In the genomic region with DNA sequence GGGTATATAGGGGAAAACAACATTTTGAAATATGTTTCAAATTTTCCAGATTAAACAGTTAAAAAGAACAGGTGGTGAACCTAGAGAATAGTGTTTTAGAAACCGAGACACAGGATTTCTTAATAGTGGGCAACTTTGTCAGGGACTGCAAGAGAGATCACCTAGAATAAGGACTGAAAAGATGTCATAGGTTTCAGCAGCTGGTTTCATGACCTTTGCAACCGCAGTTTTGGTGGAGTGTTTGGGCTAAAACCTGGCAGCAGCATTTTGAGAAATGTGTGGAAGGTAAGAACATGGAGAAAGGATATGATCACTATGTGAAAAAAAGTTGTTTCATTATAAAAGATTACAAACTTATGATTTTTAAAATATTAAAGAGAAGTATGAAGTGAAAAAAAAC, we compare ENCODE assay signal across 12 cellular contexts. TPM values are rescaled to one million over a fixed set of nuclear protein-coding genes. Genes with fewer than 3 reads are reported as not detected.
DNase-seq lines count a peak whose midpoint lies in the region; ATAC-seq and TF ChIP-seq lines count a peak whose summit lies in the region.
"Had no signal": no experiment of that assay in that cellular context is flagged by ENCODE, and none has a peak within 500 bp of the region (broad histone marks: within the 10 kb centered on the region; RNA-seq: fewer than 3 reads in every experiment).

No MANE protein-coding gene starts in this region.

- intact Hi-C loops in cardiac septum (cut with DNase I) (no loop called here), tibial artery (cut with DNase I; ENCODE audit: low total_unique reads) (no loop called here)

- no peaks in the 10 kb centered on the region for H3K27me3 ChIP-seq in tibial artery

- ATAC-seq in HG02759 (IDR thresholded peaks at IDR 0.05; ENCODE audit: unreplicated experiment), result peak; percentile 39
- peak; percentile 48 for ATAC-seq in HG03558 (IDR thresholded peaks at IDR 0.05; ENCODE audit: extremely low read depth, unreplicated experiment)
- ATAC-seq: K562, lower lobe of right lung had no signal

- DNase-seq in stimulated activated CD4-positive, alpha-beta T cell treated with anti-CD3 and anti-CD28 coated beads, Interleukin-1b, Interleukin-23, amount 100 ng/mL, for 48 hours, result peak; percentile 39
- no peak for DNase-seq in stimulated activated CD4-positive, alpha-beta T cell treated with anti-CD3 and anti-CD28 coated beads, Interleukin-4, amount 100 ng/mL, for 1 hour
- DNase-seq in cardiac septum (ENCODE audit: low spot score) (no peak), tibial artery (no peak), NCI-H2107 (lab: John Stamatoyannopoulos, UW) (no peak), GF-D8 (lab: John Stamatoyannopoulos, UW) (no peak)
- DNase-seq: foreskin fibroblast, lower lobe of right lung, NCI-H748 treated with DMSO at 0.1 percent for 48 hours had no signal

- no peak for TF ChIP-seq CTCF in tibial artery (IDR thresholded peaks at IDR 0.05)

- no peak overlapping the region for H3K27ac ChIP-seq in tibial artery
- H3K27ac ChIP-seq: lower lobe of right lung had no signal

- no peaks in the 10 kb centered on the region for H3K4me1 ChIP-seq in tibial artery
- H3K4me1 ChIP-seq: lower lobe of right lung had no signal

- H3K4me3 ChIP-seq in tibial artery, result no peak overlapping the region
- H3K4me3 ChIP-seq: K562, lower lobe of right lung had no signal

- peaks cover 16 to 25% (median 20%) of the 10 kb centered on the region in 3 donors for H3K36me3 ChIP-seq in tibial artery

- H3K9me3 ChIP-seq in tibial artery, result peaks cover 0 to 3% (median 0%) of the 10 kb centered on the region in 3 donors
- H3K9me3 ChIP-seq: lower lobe of right lung had no signal

RNA-seq across cellular contexts. Expression of a gene that starts 34.9 kb away (rescaled TPM):
- total RNA-seq in cardiac septum, result 14.3 TPM
